ENCODE assay signal across 26 cellular contexts in genomic region chr11:8040261-8040920, GRCh38.
"Had no signal": no experiment of that assay in that cellular context is flagged by ENCODE, and none has a peak within 500 bp of the region (broad histone marks: within the 10 kb centered on the region; RNA-seq: fewer than 3 reads in every experiment).

No MANE protein-coding gene starts in this region.

- H2AFZ ChIP-seq: hepatocyte had no signal

- ATAC-seq: activated naive CD8-positive, alpha-beta T cell treated with anti-CD3 and anti-CD28 coated beads, Interleukin-2, amount 50 U/mL, for 24 hours; gastroesophageal sphincter; left colon; lower lobe of right lung; stimulated activated naive B cell treated with anti-CD40 and anti-IgM and Interleukin-4, amounts not matched to agents 10 μg/mL and 1 μg/mL and 100 μg/mL, for 72 hours; WTC11 had no signal

- H3K36me3 ChIP-seq: breast epithelium, gastroesophageal sphincter, lower lobe of right lung, neutrophil, ovary, sigmoid colon, stomach, tibial artery had no signal

- H3K79me2 ChIP-seq: hepatocyte had no signal

- H3K4me2 ChIP-seq: hepatocyte, smooth muscle cell had no signal

- H3K4me3 ChIP-seq: breast epithelium, gastroesophageal sphincter, hepatocyte, lower lobe of right lung, ovary, sigmoid colon, smooth muscle cell, stomach, tibial artery had no signal

- H3K27me3 ChIP-seq: breast epithelium, gastroesophageal sphincter, hepatocyte, ovary, sigmoid colon, stomach, tibial artery had no signal

- H3K4me1 ChIP-seq: breast epithelium, gastroesophageal sphincter, lower lobe of right lung, sigmoid colon, stomach, tibial artery had no signal

- H3K9me3 ChIP-seq: breast epithelium, gastroesophageal sphincter, lower lobe of right lung, neutrophil, ovary, sigmoid colon, stomach, tibial artery had no signal

- H3K27ac ChIP-seq: breast epithelium, epithelial cell of prostate, gastroesophageal sphincter, hepatocyte, lower lobe of right lung, neutrophil, ovary, sigmoid colon, stomach, tibial artery had no signal

- DNase-seq: activated CD4-positive, alpha-beta memory T cell treated with anti-CD3 and anti-CD28 coated beads, Interleukin-2, amount 10 ng/mL, durations not matched to agents 7 days and 5 days; activated CD4-positive, alpha-beta T cell treated with anti-CD3 and anti-CD28 coated beads for 1 hour; activated CD4-positive, alpha-beta T cell treated with anti-CD3 and anti-CD28 coated beads, Interleukin-2, amount 10 ng/mL, durations not matched to agents 7 days and 5 days; activated naive CD8-positive, alpha-beta T cell treated with anti-CD3 and anti-CD28 coated beads, Interleukin-2, amount 50 U/mL, for 24 hours; activated T-cell treated with anti-CD3 and anti-CD28 coated beads, Interleukin-2, amount 50 U/mL, for 48 hours; central memory CD4-positive, alpha-beta T cell; dermis blood vessel endothelial cell; effector CD8-positive, alpha-beta T cell; lower lobe of right lung; mesenchymal stem cell; retina; sigmoid colon; stimulated activated CD4-positive, alpha-beta T cell treated with anti-CD3 and anti-CD28 coated beads, Interleukin-15, amount 100 ng/mL, for 24 hours; stimulated activated naive B cell treated with anti-CD40 and anti-IgM and Interleukin-4, amounts not matched to agents 10 μg/mL and 1 μg/mL and 100 μg/mL, for 72 hours; T-helper 2 cell; tibial artery had no signal
